In genomic region chr22:43995798-43996169, GRCh38 we compare ENCODE assay signal across 10 cellular contexts. TPM values are rescaled to one million over a fixed set of nuclear protein-coding genes. Genes with fewer than 3 reads are reported as not detected.
DNase-seq lines count a peak whose midpoint lies in the region; ATAC-seq and TF ChIP-seq lines count a peak whose summit lies in the region.
"Had no signal": no experiment of that assay in that cellular context is flagged by ENCODE, and none has a peak within 500 bp of the region (broad histone marks: within the 10 kb centered on the region; RNA-seq: fewer than 3 reads in every experiment).

No MANE protein-coding gene starts in this region.

- no peaks in the 10 kb centered on the region for H3K9me3 ChIP-seq in vagina
- H3K9me3 ChIP-seq: SJSA1 had no signal

- no peaks in the 10 kb centered on the region for H3K27me3 ChIP-seq in vagina
- H3K27me3 ChIP-seq: SJSA1 had no signal

- DNase-seq in CD14-positive monocyte (ENCODE audit: low spot score) (no peak), MCF 10A (ENCODE audit: unreplicated experiment) (no peak), vagina (ENCODE audit: extremely low spot score in 2 of 2) (no peak), DMS 273 (lab: John Stamatoyannopoulos, UW; ENCODE audit: unreplicated experiment) (no peak)
- DNase-seq in activated CD4-positive, alpha-beta memory T cell treated with anti-CD3 and anti-CD28 coated beads, Interleukin-2, amount 10 ng/mL, durations not matched to agents 7 days and 5 days: no peak
- no peak for DNase-seq in naive thymus-derived CD8-positive, alpha-beta T cell
- DNase-seq: NCI-H524 treated with DMSO at 0.1 percent for 48 hours had no signal

- ATAC-seq in GM19023 (IDR thresholded peaks at IDR 0.05; ENCODE audit: unreplicated experiment): peak; percentile 21
- no peak for ATAC-seq in naive thymus-derived CD8-positive, alpha-beta T cell
- no peak for ATAC-seq in esophagus mucosa

- H3K4me1 Mint-ChIP-seq in CD14-positive monocyte (peaks cover 20% of the 10 kb centered on the region), MCF 10A (ENCODE audit: insufficient read depth, unreplicated experiment) (no peaks in the 10 kb centered on the region)
- peaks cover 26% of the 10 kb centered on the region for H3K4me1 Mint-ChIP-seq in activated CD4-positive, alpha-beta memory T cell treated with anti-CD3 and anti-CD28 coated beads, Interleukin-2, amount 10 ng/mL, durations not matched to agents 7 days and 5 days
- H3K4me1 Mint-ChIP-seq in naive thymus-derived CD8-positive, alpha-beta T cell: peaks cover 19 to 43% (median 37%) of the 10 kb centered on the region in 4 donors

- CTCF ChIA-PET in activated CD4-positive, alpha-beta memory T cell treated with anti-CD3 and anti-CD28 coated beads, Interleukin-2, amount 10 ng/mL, durations not matched to agents 7 days and 5 days (lab: Charles Lee): interaction anchor here (0.8 to 5.7 kb wide), 4 partner anchors 13 to 629 kb away, joined by 3 to 116 read pairs (median 4); no protein-coding TSS in a partner anchor
- CTCF ChIA-PET in MCF 10A (lab: Yijun Ruan, JAX): no interaction called here

- peak overlapping the region; percentile 59 to 92 (median 88) for H3K27ac Mint-ChIP-seq in CD14-positive monocyte
- H3K27ac Mint-ChIP-seq in activated CD4-positive, alpha-beta memory T cell treated with anti-CD3 and anti-CD28 coated beads, Interleukin-2, amount 10 ng/mL, durations not matched to agents 7 days and 5 days: peak overlapping the region; percentile 81
- peak overlapping the region; percentile 92 to 96 (median 94) for H3K27ac Mint-ChIP-seq in naive thymus-derived CD8-positive, alpha-beta T cell
- H3K27ac Mint-ChIP-seq in MCF 10A (ENCODE audit: low read depth, unreplicated experiment): no peak overlapping the region

- no peaks in the 10 kb centered on the region for H3K4me1 ChIP-seq in vagina

- H3K9me3 Mint-ChIP-seq in CD14-positive monocyte (peaks cover 0 to 2% (median 0%) of the 10 kb centered on the region in 7 donors), MCF 10A (ENCODE audit: unreplicated experiment) (no peaks in the 10 kb centered on the region)
- no peaks in the 10 kb centered on the region for H3K9me3 Mint-ChIP-seq in activated CD4-positive, alpha-beta memory T cell treated with anti-CD3 and anti-CD28 coated beads, Interleukin-2, amount 10 ng/mL, durations not matched to agents 7 days and 5 days
- H3K9me3 Mint-ChIP-seq in naive thymus-derived CD8-positive, alpha-beta T cell: no peaks in the 10 kb centered on the region

- BruUV-seq in MCF 10A (replicated peaks; lab: Mats Ljungman, UMichigan): no TSS peak

- H3K27me3 Mint-ChIP-seq in CD14-positive monocyte (ENCODE audit: low read depth in 3 of 3): peaks cover 0 to 2% (median 0%) of the 10 kb centered on the region in 3 donors
- no peaks in the 10 kb centered on the region for H3K27me3 Mint-ChIP-seq in activated CD4-positive, alpha-beta memory T cell treated with anti-CD3 and anti-CD28 coated beads, Interleukin-2, amount 10 ng/mL, durations not matched to agents 7 days and 5 days
- H3K27me3 Mint-ChIP-seq in naive thymus-derived CD8-positive, alpha-beta T cell: no peaks in the 10 kb centered on the region
- H3K27me3 Mint-ChIP-seq in MCF 10A (ENCODE audit: insufficient read depth, unreplicated experiment): no peaks in the 10 kb centered on the region

- POLR2A ChIA-PET in activated CD4-positive, alpha-beta memory T cell treated with anti-CD3 and anti-CD28 coated beads, Interleukin-2, amount 10 ng/mL, durations not matched to agents 7 days and 5 days (lab: Charles Lee): interaction anchor here (0.9 to 2.3 kb wide), 5 partner anchors 28 to 186 kb away, joined by 3 to 8 read pairs (median 6); partner anchors contain the start of genes PARVB and SAMM50
- POLR2A ChIA-PET in naive thymus-derived CD8-positive, alpha-beta T cell (lab: Charles Lee): no interaction called here
- POLR2A ChIA-PET in MCF 10A (lab: Yijun Ruan, JAX): no interaction called here

- TF ChIP-seq POLR2A in vagina (IDR thresholded peaks at IDR 0.05): no peak

- TF ChIP-seq CTCF in CD14-positive monocyte (IDR thresholded peaks at IDR 0.05) (no peak), MCF 10A (IDR thresholded peaks at IDR 0.05; ENCODE audit: unreplicated experiment) (no peak), vagina (IDR thresholded peaks at IDR 0.05) (no peak)

- intact Hi-C loops in CD14-positive monocyte (cut with micrococcal nuclease): loop anchor here in 1 of 2 donors (10.0 kb wide), 1 partner anchor 179 kb away; no protein-coding TSS in a partner anchor
- intact Hi-C loops in MCF 10A (cut with micrococcal nuclease): no loop called here
- intact Hi-C loops in vagina (cut with DNase I): no loop called here

- H3K36me3 Mint-ChIP-seq in CD14-positive monocyte (peaks cover 63 to 80% of the 10 kb centered on the region in 2 donors), MCF 10A (ENCODE audit: insufficient read depth, unreplicated experiment) (peaks cover 84% of the 10 kb centered on the region)
- peaks cover 65% of the 10 kb centered on the region for H3K36me3 Mint-ChIP-seq in activated CD4-positive, alpha-beta memory T cell treated with anti-CD3 and anti-CD28 coated beads, Interleukin-2, amount 10 ng/mL, durations not matched to agents 7 days and 5 days (ENCODE audit: low read depth)
- H3K36me3 Mint-ChIP-seq in naive thymus-derived CD8-positive, alpha-beta T cell: peaks cover 0 to 67% (median 18%) of the 10 kb centered on the region in 3 donors

- no peak overlapping the region for H3K27ac ChIP-seq in vagina
- H3K27ac ChIP-seq: SJSA1 had no signal

- peak overlapping the region in 1 of 2 donors; percentile 10 for H3K4me3 ChIP-seq in vagina
- H3K4me3 ChIP-seq: SJSA1 had no signal

- H3K4me3 Mint-ChIP-seq in CD14-positive monocyte (peak overlapping the region; percentile 75 to 90), MCF 10A (ENCODE audit: unreplicated experiment) (no peak overlapping the region)
- H3K4me3 Mint-ChIP-seq in activated CD4-positive, alpha-beta memory T cell treated with anti-CD3 and anti-CD28 coated beads, Interleukin-2, amount 10 ng/mL, durations not matched to agents 7 days and 5 days: peak overlapping the region; percentile 91
- H3K4me3 Mint-ChIP-seq in naive thymus-derived CD8-positive, alpha-beta T cell: peak overlapping the region; percentile 91 to 94 (median 92)

- peaks cover 0 to 47% of the 10 kb centered on the region in 2 donors for H3K36me3 ChIP-seq in vagina

RNA-seq across cellular contexts. Expression of gene PARVB, which starts 28.3 kb away (rescaled TPM):
- 10 to 100 TPM; 13.4 to 17.9 TPM for polyA plus RNA-seq in CD14-positive monocyte
- total RNA-seq in activated CD4-positive, alpha-beta memory T cell treated with anti-CD3 and anti-CD28 coated beads, Interleukin-2, amount 10 ng/mL, durations not matched to agents 7 days and 5 days: 10 to 100 TPM; 41.5 to 42.0 TPM
- 1 to 10 TPM; 6.9 to 7.0 TPM for total RNA-seq in naive thymus-derived CD8-positive, alpha-beta T cell
- polyA plus RNA-seq in naive thymus-derived CD8-positive, alpha-beta T cell: under 1 TPM in 1 of 3 donors, not detected in 2; 0.91 TPM
- total RNA-seq in MCF 10A (2022) (17.2 and 26.0 TPM in 2 replicates), vagina (11.3 TPM), esophagus mucosa (6.7 TPM)

RNA-seq across cellular contexts. Expression of gene SAMM50, which starts 40.5 kb away (rescaled TPM):
- 10 to 100 TPM; 62.5 to 70.0 TPM for polyA plus RNA-seq in CD14-positive monocyte
- total RNA-seq in activated CD4-positive, alpha-beta memory T cell treated with anti-CD3 and anti-CD28 coated beads, Interleukin-2, amount 10 ng/mL, durations not matched to agents 7 days and 5 days: 10 to 100 TPM; 41.9 to 42.4 TPM
- 10 to 100 TPM; 37.7 to 38.1 TPM for total RNA-seq in naive thymus-derived CD8-positive, alpha-beta T cell
- 10 to 100 TPM; 70.2 to 71.6 (median 70.5) TPM for polyA plus RNA-seq in naive thymus-derived CD8-positive, alpha-beta T cell
- total RNA-seq in MCF 10A (2022): 26.1 and 29.5 TPM in 2 replicates
- 22.3 TPM for total RNA-seq in vagina
- total RNA-seq in esophagus mucosa: 37.2 TPM
